18 cellular contexts compared by ENCODE assay signal in genomic region chrX:145292208-145292607, GRCh38. TPM values are rescaled to one million over a fixed set of nuclear protein-coding genes. Genes with fewer than 3 reads are reported as not detected.
DNase-seq lines count a peak whose midpoint lies in the region; ATAC-seq, FAIRE-seq and TF ChIP-seq lines count a peak whose summit lies in the region.
"Had no signal": no experiment of that assay in that cellular context is flagged by ENCODE, and none has a peak within 500 bp of the region (broad histone marks: within the 10 kb centered on the region; RNA-seq: fewer than 3 reads in every experiment).

No MANE protein-coding gene starts in this region.

- TF ChIP-seq POLR2A in thyroid gland (IDR thresholded peaks at IDR 0.05) (no peak), transverse colon (IDR thresholded peaks at IDR 0.05) (no peak)

- TF ChIP-seq EP300 in transverse colon (IDR thresholded peaks at IDR 0.05; ENCODE audit: low read depth), result no peak

- H3K27ac ChIP-seq in thyroid gland (no peak overlapping the region), transverse colon (no peak overlapping the region)
- H3K27ac ChIP-seq: BLaER1 treated with 17β-estradiol and CSF1 and Interleukin-3, amounts not matched to agents 10 nM and 100 nM; HL-60 had no signal

- no peak for FAIRE-seq in RCC 7860 (lab: Jason Lieb, UNC)
- FAIRE-seq in bronchial epithelial cell (lab: Jason Lieb, UNC), result no peak
- FAIRE-seq: GM12878, GM18507, H54 had no signal

- no peaks in the 10 kb centered on the region for H3K36me3 ChIP-seq in bronchial epithelial cell (ENCODE audit: control insufficient read depth, insufficient read depth, low read length)
- H3K36me3 ChIP-seq in thyroid gland, result no peaks in the 10 kb centered on the region
- no peaks in the 10 kb centered on the region for H3K36me3 ChIP-seq in transverse colon
- H3K36me3 ChIP-seq: BLaER1 treated with 17β-estradiol and CSF1 and Interleukin-3, amounts not matched to agents 10 nM and 100 nM had no signal

- no peaks in the 10 kb centered on the region for H3K4me1 Mint-ChIP-seq in activated naive CD8-positive, alpha-beta T cell treated with anti-CD3 and anti-CD28 coated beads, Interleukin-2, amount 50 U/mL, for 24 hours
- no peaks in the 10 kb centered on the region for H3K4me1 Mint-ChIP-seq in activated naive CD8-positive, alpha-beta T cell treated with anti-CD3 and anti-CD28 coated beads for 36 hours
- H3K4me1 Mint-ChIP-seq in glutamatergic neuron (ENCODE audit: low read depth, unreplicated experiment), result no peaks in the 10 kb centered on the region

- DNase-seq in activated naive CD8-positive, alpha-beta T cell treated with anti-CD3 and anti-CD28 coated beads, Interleukin-2, amount 50 U/mL, for 24 hours, result no peak
- DNase-seq in activated naive CD8-positive, alpha-beta T cell treated with anti-CD3 and anti-CD28 coated beads for 36 hours, result no peak
- DNase-seq in RCC 7860 (ENCODE audit: low spot score) (peak; percentile 4), bronchial epithelial cell (ENCODE audit: low read depth) (peak; percentile 1), thyroid gland (no peak), transverse colon (no peak), glutamatergic neuron (no peak)
- DNase-seq: 8988T; ACHN; CD4-positive, CD25-positive, alpha-beta regulatory T cell; DMS53 had no signal

- in situ Hi-C loops in transverse colon (cut with MboI; ENCODE audit: low pct_ligation_motif_present in 1 of 4, low pct_unique_long_range_greater_than_20kb in 1 of 4, low sequenced_read_pairs in 3 of 4), result no loop called here

- H3K4me3 ChIP-seq in bronchial epithelial cell (ENCODE audit: low read depth, low read length) (no peak overlapping the region), thyroid gland (replicated peaks in 1 of 3) (no peak overlapping the region), transverse colon (no peak overlapping the region)
- H3K4me3 ChIP-seq: BLaER1 treated with 17β-estradiol and CSF1 and Interleukin-3, amounts not matched to agents 10 nM and 100 nM; GM12878 had no signal

- intact Hi-C loops in thyroid gland (cut with DNase I) (no loop called here), transverse colon (cut with DNase I; ENCODE audit: low total_unique reads) (no loop called here)

- TF ChIP-seq CTCF in bronchial epithelial cell (IDR thresholded peaks at IDR 0.05; ENCODE audit: insufficient read depth, low read length, severe bottlenecking) (no peak), thyroid gland (IDR thresholded peaks at IDR 0.05) (no peak), transverse colon (IDR thresholded peaks at IDR 0.05) (no peak), glutamatergic neuron (IDR thresholded peaks at IDR 0.05; ENCODE audit: partially characterized antibody, unreplicated experiment) (no peak)

- no peaks in the 10 kb centered on the region for H3K4me1 ChIP-seq in thyroid gland
- no peaks in the 10 kb centered on the region for H3K4me1 ChIP-seq in transverse colon
- H3K4me1 ChIP-seq: BLaER1 treated with 17β-estradiol and CSF1 and Interleukin-3, amounts not matched to agents 10 nM and 100 nM had no signal

- H3K36me3 Mint-ChIP-seq in activated naive CD8-positive, alpha-beta T cell treated with anti-CD3 and anti-CD28 coated beads, Interleukin-2, amount 50 U/mL, for 24 hours (ENCODE audit: low read depth), result no peaks in the 10 kb centered on the region
- no peaks in the 10 kb centered on the region for H3K36me3 Mint-ChIP-seq in activated naive CD8-positive, alpha-beta T cell treated with anti-CD3 and anti-CD28 coated beads for 36 hours
- no peaks in the 10 kb centered on the region for H3K36me3 Mint-ChIP-seq in glutamatergic neuron (ENCODE audit: unreplicated experiment)
- H3K36me3 Mint-ChIP-seq: CD4-positive, CD25-positive, alpha-beta regulatory T cell had no signal

- no peaks in the 10 kb centered on the region for H3K27me3 Mint-ChIP-seq in activated naive CD8-positive, alpha-beta T cell treated with anti-CD3 and anti-CD28 coated beads, Interleukin-2, amount 50 U/mL, for 24 hours
- no peaks in the 10 kb centered on the region for H3K27me3 Mint-ChIP-seq in activated naive CD8-positive, alpha-beta T cell treated with anti-CD3 and anti-CD28 coated beads for 36 hours
- no peaks in the 10 kb centered on the region for H3K27me3 Mint-ChIP-seq in glutamatergic neuron (ENCODE audit: unreplicated experiment)
- H3K27me3 Mint-ChIP-seq: CD4-positive, CD25-positive, alpha-beta regulatory T cell had no signal

- WGBS in thyroid gland, 2 donors, result 57 to 65% methylated on average over 4 of the region's 4 CpGs
- WGBS in transverse colon (ENCODE audit: low coverage in 1 of 2), 2 donors, result 31 to 49% methylated on average over 2 to 4 of the region's 4 CpGs

- H3K27me3 ChIP-seq in bronchial epithelial cell (ENCODE audit: control insufficient read depth, insufficient read depth, low read length) (no peaks in the 10 kb centered on the region), thyroid gland (no peaks in the 10 kb centered on the region), transverse colon (no peaks in the 10 kb centered on the region)

- H3K9me3 ChIP-seq in thyroid gland, result no peaks in the 10 kb centered on the region
- no peaks in the 10 kb centered on the region for H3K9me3 ChIP-seq in transverse colon
- H3K9me3 ChIP-seq: BLaER1 treated with 17β-estradiol and CSF1 and Interleukin-3, amounts not matched to agents 10 nM and 100 nM had no signal

- H3K9me3 Mint-ChIP-seq in activated naive CD8-positive, alpha-beta T cell treated with anti-CD3 and anti-CD28 coated beads, Interleukin-2, amount 50 U/mL, for 24 hours, result no peaks in the 10 kb centered on the region
- H3K9me3 Mint-ChIP-seq in activated naive CD8-positive, alpha-beta T cell treated with anti-CD3 and anti-CD28 coated beads for 36 hours, result peaks cover 2% of the 10 kb centered on the region
- H3K9me3 Mint-ChIP-seq in glutamatergic neuron (ENCODE audit: unreplicated experiment), result no peaks in the 10 kb centered on the region

- peak; percentile 24 for ATAC-seq in activated naive CD8-positive, alpha-beta T cell treated with anti-CD3 and anti-CD28 coated beads, Interleukin-2, amount 50 U/mL, for 24 hours
- ATAC-seq: GM12878, HCT116 had no signal

- H3K4me3 Mint-ChIP-seq in activated naive CD8-positive, alpha-beta T cell treated with anti-CD3 and anti-CD28 coated beads, Interleukin-2, amount 50 U/mL, for 24 hours, result no peak overlapping the region
- no peak overlapping the region for H3K4me3 Mint-ChIP-seq in activated naive CD8-positive, alpha-beta T cell treated with anti-CD3 and anti-CD28 coated beads for 36 hours
- H3K4me3 Mint-ChIP-seq in glutamatergic neuron (ENCODE audit: unreplicated experiment), result no peak overlapping the region
- H3K4me3 Mint-ChIP-seq: CD4-positive, CD25-positive, alpha-beta regulatory T cell had no signal

- no peak overlapping the region for H3K27ac Mint-ChIP-seq in activated naive CD8-positive, alpha-beta T cell treated with anti-CD3 and anti-CD28 coated beads, Interleukin-2, amount 50 U/mL, for 24 hours
- no peak overlapping the region for H3K27ac Mint-ChIP-seq in activated naive CD8-positive, alpha-beta T cell treated with anti-CD3 and anti-CD28 coated beads for 36 hours
- no peak overlapping the region for H3K27ac Mint-ChIP-seq in glutamatergic neuron (ENCODE audit: unreplicated experiment)
- H3K27ac Mint-ChIP-seq: CD4-positive, CD25-positive, alpha-beta regulatory T cell had no signal

RNA-seq across cellular contexts. Expression of gene SPANXN1, which starts 44.9 kb away (rescaled TPM):
- not detected for total RNA-seq in activated naive CD8-positive, alpha-beta T cell treated with anti-CD3 and anti-CD28 coated beads for 36 hours
- total RNA-seq in bronchial epithelial cell (not detected in 2 replicates), thyroid gland (not detected), transverse colon (not detected), glutamatergic neuron (ENCODE audit: unreplicated experiment) (not detected)
- total RNA-seq: CD4-positive, CD25-positive, alpha-beta regulatory T cell; G401; GM12878 had no signal

Comparison
In these comparisons a context has a peak if more than half of its experiments do, and no peak if none do; other contexts are left out.
1. DNase-seq: peak in RCC 7860 (single experiment) and bronchial epithelial cell (single experiment); none in activated naive CD8-positive, alpha-beta T cell treated with anti-CD3 and anti-CD28 coated beads, Interleukin-2, amount 50 U/mL, for 24 hours (single experiment), activated naive CD8-positive, alpha-beta T cell treated with anti-CD3 and anti-CD28 coated beads for 36 hours (single experiment), thyroid gland (0 of 2), transverse colon (single experiment) and glutamatergic neuron (single experiment).